8 cellular contexts compared by ENCODE assay signal in the genomic region with DNA sequence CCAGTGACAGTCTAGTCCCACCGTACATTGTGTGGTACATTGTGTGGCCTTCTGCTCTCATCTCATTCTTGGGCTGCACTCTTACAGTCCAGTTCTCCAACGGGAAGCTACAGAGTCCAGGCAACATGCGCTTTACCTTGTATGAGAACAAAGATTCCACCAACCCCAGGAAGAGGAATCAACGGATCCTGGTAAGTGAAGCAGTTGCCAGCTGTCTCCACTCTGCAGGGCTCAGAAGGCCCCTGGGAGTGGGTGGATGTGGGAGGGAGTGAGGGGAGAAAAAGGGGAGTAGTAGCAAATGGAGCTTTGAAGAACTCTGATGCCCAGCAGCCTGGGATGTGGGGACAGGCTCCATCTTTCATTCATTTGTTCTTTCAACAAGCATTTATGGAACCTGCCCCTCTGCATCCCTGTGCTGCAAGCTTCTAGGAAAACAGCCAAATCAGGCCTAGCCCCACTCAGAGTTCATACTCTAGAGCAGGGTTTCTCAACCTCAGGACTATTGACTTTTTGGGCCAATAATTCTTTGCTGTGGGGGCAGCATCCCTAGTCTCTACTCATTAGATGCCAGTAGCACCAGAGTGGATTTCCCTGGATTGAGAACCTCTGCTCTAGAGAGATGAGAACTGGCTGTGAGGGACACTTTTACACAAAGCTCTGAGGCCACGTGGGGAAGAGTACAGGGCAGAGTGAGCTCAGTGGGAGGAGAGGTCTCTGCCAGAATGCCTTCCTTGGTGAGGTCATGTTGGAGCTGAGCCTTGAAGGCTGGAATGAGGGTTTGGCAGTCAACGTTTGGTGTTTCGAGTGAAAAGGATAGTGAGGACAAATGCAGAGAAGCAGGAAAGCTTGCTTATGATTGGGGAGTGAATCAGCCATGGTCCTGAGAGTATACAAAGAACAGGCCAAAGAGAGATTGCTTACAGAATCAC. TPM values are rescaled to one million over a fixed set of nuclear protein-coding genes. Genes with fewer than 3 reads are reported as not detected.
A peak's percentile ranks its signal among the peaks of the same experiment; 100 is the strongest.
DNase-seq lines count a peak whose midpoint lies in the region; ATAC-seq lines count a peak whose summit lies in the region.

No MANE protein-coding gene starts in this region.

- H3K27ac Mint-ChIP-seq in central memory CD8-positive, alpha-beta T cell (ENCODE audit: low read depth), result peak overlapping the region; percentile 97

- DNase-seq in G401 (ENCODE audit: low spot score) (peak; percentile 65), NCI-H446 (lab: John Stamatoyannopoulos, UW) (peak; percentile 9 to 66), left kidney (ENCODE audit: low read depth, low spot score) (peak; percentile 38), substantia nigra (lab: John Stamatoyannopoulos, UW) (peak in 28 of 49 donors; percentile 1 to 72 (median 24)), T1000 (lab: John Stamatoyannopoulos, UW) (no peak), NCI-H2227 treated with DMSO at 0.1 percent for 48 hours (lab: John Stamatoyannopoulos, UW) (no peak), LoVo (ENCODE audit: low spot score) (no peak)
- no peak for DNase-seq in central memory CD8-positive, alpha-beta T cell (ENCODE audit: low spot score in 2 of 2)

- H3K27me3 Mint-ChIP-seq in central memory CD8-positive, alpha-beta T cell, result peaks cover 4% of the 10 kb centered on the region

- H3K4me3 Mint-ChIP-seq in central memory CD8-positive, alpha-beta T cell, result peak overlapping the region; percentile 92

- ATAC-seq in central memory CD8-positive, alpha-beta T cell (replicated peaks; ENCODE audit: extremely low read depth, poor library complexity, severe bottlenecking), result no peak

- no peaks in the 10 kb centered on the region for H3K9me3 Mint-ChIP-seq in central memory CD8-positive, alpha-beta T cell

- in situ Hi-C loops in G401 (cut with HindIII; ENCODE audit: low sequenced_read_pairs), result no loop called here

- peaks cover 33% of the 10 kb centered on the region for H3K4me1 Mint-ChIP-seq in central memory CD8-positive, alpha-beta T cell

- peak overlapping the region; percentile 70 for H3K27ac ChIP-seq in substantia nigra (ENCODE audit: low read depth, low read length, poor library complexity, severe bottlenecking)

- H3K36me3 Mint-ChIP-seq in central memory CD8-positive, alpha-beta T cell (ENCODE audit: insufficient read depth), result peaks cover 29% of the 10 kb centered on the region

RNA-seq across cellular contexts. Expression of gene POLR1E, which starts 1.1 kb away (rescaled TPM):
- total RNA-seq in G401 (2014; rRNA removed; shearing (Covaris generic)), result 37.5 and 44.2 TPM in 2 replicates

RNA-seq across cellular contexts. Expression of gene ZBTB5, which starts 21.6 kb away (rescaled TPM):
- total RNA-seq in G401 (2014; rRNA removed; shearing (Covaris generic)), result 18.8 and 20.7 TPM in 2 replicates

Comparison
In these comparisons a context has a peak if more than half of its experiments do, and no peak if none do; other contexts are left out.
1. DNase-seq: peak in G401 (single experiment), NCI-H446 (2 of 2), left kidney (single experiment) and substantia nigra (28 of 49); none in central memory CD8-positive, alpha-beta T cell (0 of 2), T1000 (single experiment), NCI-H2227 treated with DMSO at 0.1 percent for 48 hours (single experiment) and LoVo (single experiment).